8 cellular contexts compared by ENCODE assay signal in genomic region chr15:45634442-45635190, GRCh38. TPM values are rescaled to one million over a fixed set of nuclear protein-coding genes. Genes with fewer than 3 reads are reported as not detected.
DNase-seq lines count a peak whose midpoint lies in the region; ATAC-seq and TF ChIP-seq lines count a peak whose summit lies in the region.

Gene SQOR, plus strand, starts transcription at chr15:45635029. Its CDS starts 23,895 bp downstream, at chr15:45658924.

- H3K27ac ChIP-seq in HL-60 (replicated peaks) (peak within 1 kb of the TSS; percentile 81), skin epidermis (peak within 1 kb of the TSS; percentile 46 to 99 (median 90))

- DNase-seq in Calu3: peak; percentile 89
- peak; percentile 65 to 88 for DNase-seq in HL-60 (ENCODE audit: low read depth in 1 of 2, low spot score in 1 of 2)
- peak; percentile 30 to 88 (median 47) for DNase-seq in T-helper 2 cell
- peak; percentile 60 for DNase-seq in astrocyte of the hippocampus (ENCODE audit: low read depth, low spot score)
- DNase-seq in NCI-H2171 treated with DMSO at 0.1 percent for 48 hours (lab: John Stamatoyannopoulos, UW): no peak

- TF ChIP-seq CTCF in Calu3 (IDR thresholded peaks at IDR 0.05; ENCODE audit: unreplicated experiment) (no peak), HL-60 (IDR thresholded peaks at IDR 0.05; ENCODE audit: insufficient read depth, low read length) (no peak)

- H3K27me3 Mint-ChIP-seq in Calu3 (ENCODE audit: unreplicated experiment): no peaks in the 10 kb centered on the region

- peaks cover 26% of the 10 kb centered on the region for H3K4me1 Mint-ChIP-seq in Calu3 (ENCODE audit: low read depth, unreplicated experiment)

- H3K4me3 ChIP-seq in HL-60 (replicated peaks; ENCODE audit: insufficient read depth, low read length) (peak within 1 kb of the TSS; percentile 78), iPS-15b (ENCODE audit: low read depth, low read length) (peak within 1 kb of the TSS; percentile 70), skin epidermis (peak within 1 kb of the TSS; percentile 63 to 89 (median 75))

- H3K36me3 ChIP-seq in iPS-15b (ENCODE audit: control insufficient read depth, insufficient read depth, low read length): no peaks in the 10 kb centered on the region

- peak within 1 kb of the TSS; percentile 96 for H3K4me3 Mint-ChIP-seq in Calu3 (ENCODE audit: low read depth, unreplicated experiment)

- CTCF ChIA-PET in Calu3 (lab: Charles Lee): interaction anchor here (0.9 to 1.3 kb wide), 3 partner anchors 12 to 26 kb away, joined by 3 to 4 read pairs (median 3); no protein-coding TSS in a partner anchor

- peak; percentile 67 for ATAC-seq in GM19467 (IDR thresholded peaks at IDR 0.05; ENCODE audit: unreplicated experiment)

- H3K36me3 Mint-ChIP-seq in Calu3 (ENCODE audit: insufficient read depth, unreplicated experiment): peaks cover 26% of the 10 kb centered on the region

- peak within 1 kb of the TSS; percentile 95 for H3K27ac Mint-ChIP-seq in Calu3 (ENCODE audit: unreplicated experiment)

- H3K9me3 Mint-ChIP-seq in Calu3 (ENCODE audit: low read depth, unreplicated experiment): no peaks in the 10 kb centered on the region

- TSS peak; percentile 75 for BruUV-seq in Calu3 (replicated peaks; lab: Mats Ljungman, UMichigan)

- intact Hi-C loops in Calu3 (cut with micrococcal nuclease; ENCODE audit: unreplicated experiment): no loop called here

- H3K27me3 ChIP-seq in HL-60 (ENCODE audit: insufficient read depth, poor library complexity, severe bottlenecking) (no peaks in the 10 kb centered on the region), iPS-15b (ENCODE audit: control insufficient read depth, insufficient read depth, low read length) (peaks cover 38% of the 10 kb centered on the region)

- no peaks in the 10 kb centered on the region for H3K9me3 ChIP-seq in iPS-15b (ENCODE audit: control insufficient read depth, insufficient read depth, low read length)

- peaks cover 2% of the 10 kb centered on the region for H3K4me1 ChIP-seq in iPS-15b (ENCODE audit: control insufficient read depth, insufficient read depth, low read length)

- H3K9ac ChIP-seq in iPS-15b (ENCODE audit: low read depth, low read length): peak within 1 kb of the TSS; percentile 37

RNA-seq across cellular contexts. Expression of gene SQOR, which starts in this region (rescaled TPM):
- total RNA-seq in Calu3 (2022): 76.0 and 76.1 TPM in 2 replicates
